ENCODE assay signal across 1 cellular context in the genomic region with DNA sequence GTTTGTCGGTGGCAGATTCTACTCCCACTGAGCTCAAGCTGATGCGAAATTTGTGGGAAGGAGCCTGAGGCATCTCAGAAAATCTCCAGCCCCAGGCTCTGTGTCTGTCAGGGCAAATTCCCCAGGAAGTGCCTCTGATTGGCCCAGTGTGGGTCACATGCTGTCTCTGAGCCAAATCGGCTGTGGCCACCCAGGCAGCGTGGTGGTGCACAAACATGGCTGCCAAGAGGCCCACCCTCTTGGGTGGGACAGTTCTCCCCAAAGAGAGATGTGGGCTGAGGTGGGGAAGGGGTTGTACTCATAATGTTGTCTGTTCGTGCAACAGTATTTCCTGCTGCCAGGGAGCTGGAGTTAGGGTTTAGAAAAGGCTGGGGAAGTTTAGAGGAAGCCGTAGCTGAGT.
TF ChIP-seq lines count a peak whose summit lies in the region.

No MANE protein-coding gene starts in this region.

TF ChIP-seq in HCT116, 20 proteins besides CTCF, POLR2A, EP300 and RAD21 (continued from another document):
- TF ChIP-seq, protein P1, sequence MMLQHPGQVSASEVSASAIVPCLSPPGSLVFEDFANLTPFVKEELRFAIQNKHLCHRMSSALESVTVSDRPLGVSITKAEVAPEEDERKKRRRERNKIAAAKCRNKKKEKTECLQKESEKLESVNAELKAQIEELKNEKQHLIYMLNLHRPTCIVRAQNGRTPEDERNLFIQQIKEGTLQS (IDR thresholded peaks at IDR 0.05): no peak
- TF ChIP-seq EZH2phosphoT487 (IDR thresholded peaks at IDR 0.05; ENCODE audit: borderline replicate concordance) (no peak), CBX3 (IDR thresholded peaks at IDR 0.05; ENCODE audit: low read depth) (no peak), JUND (IDR thresholded peaks at IDR 0.05) (no peak), SIN3A (IDR thresholded peaks at IDR 0.05; ENCODE audit: low read depth) (no peak), YY1 (IDR thresholded peaks at IDR 0.05; ENCODE audit: extremely low read depth, insufficient replicate concordance, low read depth, low read length) (no peak)
- TF ChIP-seq, protein P2, sequence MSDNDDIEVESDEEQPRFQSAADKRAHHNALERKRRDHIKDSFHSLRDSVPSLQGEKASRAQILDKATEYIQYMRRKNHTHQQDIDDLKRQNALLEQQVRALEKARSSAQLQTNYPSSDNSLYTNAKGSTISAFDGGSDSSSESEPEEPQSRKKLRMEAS (IDR thresholded peaks at IDR 0.05): no peak
